In the genomic region with DNA sequence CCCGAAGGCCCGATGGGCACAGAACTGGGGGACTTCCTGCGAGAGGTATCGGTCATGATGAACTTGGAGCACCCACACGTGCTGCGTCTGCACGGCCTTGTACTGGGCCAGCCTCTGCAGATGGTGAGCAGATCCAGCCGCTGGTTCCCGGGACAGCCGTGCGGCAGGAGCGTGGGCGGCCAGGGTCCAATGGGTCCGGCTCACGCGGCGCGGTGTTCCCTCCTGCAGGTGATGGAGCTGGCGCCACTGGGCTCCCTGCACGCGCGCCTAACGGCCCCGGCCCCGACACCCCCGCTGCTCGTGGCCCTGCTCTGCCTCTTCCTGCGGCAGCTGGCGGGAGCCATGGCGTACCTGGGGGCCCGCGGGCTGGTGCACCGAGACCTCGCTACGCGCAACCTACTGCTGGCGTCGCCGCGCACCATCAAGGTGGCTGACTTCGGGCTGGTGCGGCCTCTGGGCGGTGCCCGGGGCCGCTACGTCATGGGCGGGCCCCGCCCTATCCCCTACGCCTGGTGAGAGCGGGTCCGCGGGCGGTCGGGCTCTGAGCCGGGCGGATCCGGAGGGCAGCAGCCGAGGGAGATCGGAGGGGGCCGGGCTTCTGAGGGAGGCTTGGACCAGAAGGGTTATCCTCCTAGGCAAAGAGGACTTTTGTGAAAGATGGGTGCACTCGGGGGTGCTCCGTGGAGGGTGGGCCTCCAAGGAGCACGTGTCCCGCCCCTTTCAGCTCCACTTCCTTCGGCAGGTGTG, we compare ENCODE assay signal across 1 cellular context.
A peak's percentile ranks its signal among the peaks of the same experiment; 100 is the strongest.
TF ChIP-seq lines count a peak whose summit lies in the region.

No MANE protein-coding gene starts in this region.

TF ChIP-seq in HepG2, 621 proteins besides CTCF, POLR2A, EP300 and RAD21:
- no peak for TF ChIP-seq SP140L (CRISPR knock-in tag; IDR thresholded peaks at IDR 0.05; ENCODE audit: borderline replicate concordance)
- TF ChIP-seq, protein P1, sequence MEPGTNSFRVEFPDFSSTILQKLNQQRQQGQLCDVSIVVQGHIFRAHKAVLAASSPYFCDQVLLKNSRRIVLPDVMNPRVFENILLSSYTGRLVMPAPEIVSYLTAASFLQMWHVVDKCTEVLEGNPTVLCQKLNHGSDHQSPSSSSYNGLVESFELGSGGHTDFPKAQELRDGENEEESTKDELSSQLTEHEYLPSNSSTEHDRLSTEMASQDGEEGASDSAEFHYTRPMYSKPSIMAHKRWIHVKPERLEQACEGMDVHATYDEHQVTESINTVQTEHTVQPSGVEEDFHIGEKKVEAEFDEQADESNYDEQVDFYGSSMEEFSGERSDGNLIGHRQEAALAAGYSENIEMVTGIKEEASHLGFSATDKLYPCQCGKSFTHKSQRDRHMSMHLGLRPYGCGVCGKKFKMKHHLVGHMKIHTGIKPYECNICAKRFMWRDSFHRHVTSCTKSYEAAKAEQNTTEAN (CRISPR knock-in tag; conservative IDR thresholded peaks at IDR 0.05): no peak
- TF ChIP-seq RBFOX2 (IDR thresholded peaks at IDR 0.05; ENCODE audit: low read depth, low read length): peak; percentile 36; the same call in 1 of the 2 replicates
- TF ChIP-seq AGO2 (optimal IDR thresholded peaks at IDR 0.05; ENCODE audit: low read depth, low read length): peak; percentile 63
- no peak for TF ChIP-seq ZBTB7B (CRISPR knock-in tag; IDR thresholded peaks at IDR 0.05)
- TF ChIP-seq, protein P2, sequence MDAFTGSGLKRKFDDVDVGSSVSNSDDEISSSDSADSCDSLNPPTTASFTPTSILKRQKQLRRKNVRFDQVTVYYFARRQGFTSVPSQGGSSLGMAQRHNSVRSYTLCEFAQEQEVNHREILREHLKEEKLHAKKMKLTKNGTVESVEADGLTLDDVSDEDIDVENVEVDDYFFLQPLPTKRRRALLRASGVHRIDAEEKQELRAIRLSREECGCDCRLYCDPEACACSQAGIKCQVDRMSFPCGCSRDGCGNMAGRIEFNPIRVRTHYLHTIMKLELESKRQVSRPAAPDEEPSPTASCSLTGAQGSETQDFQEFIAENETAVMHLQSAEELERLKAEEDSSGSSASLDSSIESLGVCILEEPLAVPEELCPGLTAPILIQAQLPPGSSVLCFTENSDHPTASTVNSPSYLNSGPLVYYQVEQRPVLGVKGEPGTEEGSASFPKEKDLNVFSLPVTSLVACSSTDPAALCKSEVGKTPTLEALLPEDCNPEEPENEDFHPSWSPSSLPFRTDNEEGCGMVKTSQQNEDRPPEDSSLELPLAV (CRISPR knock-in tag; conservative IDR thresholded peaks at IDR 0.05; ENCODE audit: low read depth): no peak
- TF ChIP-seq, protein P3, sequence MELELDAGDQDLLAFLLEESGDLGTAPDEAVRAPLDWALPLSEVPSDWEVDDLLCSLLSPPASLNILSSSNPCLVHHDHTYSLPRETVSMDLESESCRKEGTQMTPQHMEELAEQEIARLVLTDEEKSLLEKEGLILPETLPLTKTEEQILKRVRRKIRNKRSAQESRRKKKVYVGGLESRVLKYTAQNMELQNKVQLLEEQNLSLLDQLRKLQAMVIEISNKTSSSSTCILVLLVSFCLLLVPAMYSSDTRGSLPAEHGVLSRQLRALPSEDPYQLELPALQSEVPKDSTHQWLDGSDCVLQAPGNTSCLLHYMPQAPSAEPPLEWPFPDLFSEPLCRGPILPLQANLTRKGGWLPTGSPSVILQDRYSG (CRISPR knock-in tag; IDR thresholded peaks at IDR 0.05): no peak
- TF ChIP-seq BRD4 (CRISPR knock-in tag; IDR thresholded peaks at IDR 0.05): no peak
- TF ChIP-seq GABPA (IDR thresholded peaks at IDR 0.05; ENCODE audit: low read depth, low read length): no peak
- no peak for TF ChIP-seq GABPA (CRISPR knock-in tag; IDR thresholded peaks at IDR 0.05; ENCODE audit: low read depth)
- no peak for TF ChIP-seq ZSCAN29 (CRISPR knock-in tag; conservative IDR thresholded peaks at IDR 0.05)
